In the genomic region with DNA sequence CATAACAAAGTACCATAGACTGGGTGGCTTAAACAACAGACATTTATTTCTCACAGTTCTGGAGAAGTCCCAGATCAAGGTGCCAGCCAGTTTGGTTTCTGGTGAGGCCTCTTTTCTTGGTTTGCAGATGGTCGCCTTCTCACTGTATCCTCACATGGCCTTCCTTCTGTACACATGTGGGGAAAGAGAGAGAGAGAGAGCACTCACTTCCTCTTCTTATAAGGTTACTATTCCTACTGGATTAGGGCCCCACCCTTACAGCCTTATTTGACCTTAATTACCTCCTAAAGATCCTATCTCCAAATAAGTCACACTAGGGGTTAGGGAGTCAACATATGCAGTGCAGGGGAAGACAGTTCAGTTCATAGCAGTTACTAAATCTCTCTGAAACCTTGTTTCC, we compare ENCODE assay signal across 20 cellular contexts.
"Had no signal": no experiment of that assay in that cellular context is flagged by ENCODE, and none has a peak within 500 bp of the region (broad histone marks: within the 10 kb centered on the region; RNA-seq: fewer than 3 reads in every experiment).

No MANE protein-coding gene starts in this region.

- FAIRE-seq: colon, frontal cortex, keratinocyte had no signal

- H3K36me3 ChIP-seq: ovary, sigmoid colon, spleen, tibial artery had no signal

- H3K27ac ChIP-seq: dorsolateral prefrontal cortex, ovary, sigmoid colon, skin epidermis, spleen, testis, tibial artery had no signal

- H3K9me3 ChIP-seq: ovary, sigmoid colon, spleen, testis, tibial artery had no signal

- H3K4me1 ChIP-seq: spleen, testis had no signal

- H3K27me3 ChIP-seq: ovary, sigmoid colon, spleen, testis, tibial artery had no signal

- ATAC-seq: left ventricle myocardium superior; natural killer cell; stimulated activated naive CD8-positive, alpha-beta T cell treated with anti-CD3 and anti-CD28 coated beads, Interleukin-15, Interleukin-2, amounts not matched to agents 100 U/mL and 50 U/mL, for 24 hours had no signal

- DNase-seq: dorsolateral prefrontal cortex; effector CD4-positive, alpha-beta T cell; head of caudate nucleus; left ventricle myocardium superior; natural killer cell; occipital lobe; ovary; posterior cingulate gyrus; sigmoid colon; spleen; stimulated activated CD4-positive, alpha-beta T cell treated with anti-CD3 and anti-CD28 coated beads, Interleukin-4, amount 100 ng/mL, for 4 hours; stimulated activated naive CD8-positive, alpha-beta T cell treated with anti-CD3 and anti-CD28 coated beads, Interleukin-15, Interleukin-2, amounts not matched to agents 100 U/mL and 50 U/mL, for 24 hours; substantia nigra; testis; tibial artery had no signal

- H3K4me3 ChIP-seq: dorsolateral prefrontal cortex, lung, ovary, sigmoid colon, skin epidermis, spleen, testis, tibial artery had no signal
